14 cellular contexts compared by ENCODE assay signal in the genomic region with DNA sequence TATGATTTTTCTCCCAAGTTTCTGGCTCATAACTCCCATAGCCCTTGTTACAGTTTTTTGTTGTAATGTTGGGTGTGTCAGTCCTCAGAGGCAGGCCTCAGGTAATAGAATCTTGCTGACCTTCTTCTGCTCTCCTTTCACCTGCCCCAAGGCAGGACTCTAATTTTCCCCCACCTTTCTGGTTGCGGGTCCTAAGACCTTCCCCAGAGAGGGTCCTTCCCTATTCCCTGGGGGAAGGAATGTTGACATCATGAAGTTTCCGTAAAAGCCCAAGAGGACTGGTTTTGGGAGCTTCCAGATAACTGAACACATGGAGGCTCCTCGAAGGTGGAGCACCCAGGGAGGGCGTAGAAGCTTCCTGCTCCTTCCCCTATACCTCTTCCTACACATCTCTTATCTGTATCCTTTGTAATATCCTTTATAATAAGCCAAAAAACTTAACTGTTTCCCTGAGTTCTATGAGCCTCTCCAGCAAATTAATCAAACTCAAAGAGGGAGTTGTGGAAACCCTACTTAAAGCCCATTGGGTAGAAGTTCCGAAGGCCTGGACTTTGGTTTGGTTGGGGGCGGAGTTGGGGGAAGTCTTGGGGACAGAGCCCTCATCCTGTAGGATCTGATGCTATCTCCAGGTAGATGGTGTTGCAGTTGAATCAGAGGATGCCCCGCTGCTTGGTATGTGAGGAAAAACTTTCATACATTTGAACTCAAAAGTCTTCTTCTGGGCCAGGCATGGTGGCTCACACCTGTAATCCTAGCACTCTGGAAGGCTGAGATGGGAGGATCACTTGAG. TPM values are rescaled to one million over a fixed set of nuclear protein-coding genes. Genes with fewer than 3 reads are reported as not detected.
DNase-seq lines count a peak whose midpoint lies in the region; ATAC-seq and TF ChIP-seq lines count a peak whose summit lies in the region.
"Had no signal": no experiment of that assay in that cellular context is flagged by ENCODE, and none has a peak within 500 bp of the region (broad histone marks: within the 10 kb centered on the region; RNA-seq: fewer than 3 reads in every experiment).

No MANE protein-coding gene starts in this region.

- no peak overlapping the region for H3K4me3 Mint-ChIP-seq in T-helper 17 cell
- H3K4me3 Mint-ChIP-seq: IgD-negative memory B cell had no signal

- in situ Hi-C loops in transverse colon (cut with MboI; ENCODE audit: low pct_ligation_motif_present in 1 of 4, low pct_unique_long_range_greater_than_20kb in 1 of 4, low sequenced_read_pairs in 3 of 4): no loop called here

- no peak overlapping the region for H2BK120ac ChIP-seq in mesenchymal stem cell (ENCODE audit: low read depth, low read length)

- ATAC-seq in T-helper 17 cell (no peak), HG03354 (IDR thresholded peaks at IDR 0.05; ENCODE audit: poor library complexity, severe bottlenecking, unreplicated experiment) (no peak)

- H3K4me1 Mint-ChIP-seq in T-helper 17 cell: peaks cover 2% of the 10 kb centered on the region

- no peak overlapping the region for H4K91ac ChIP-seq in mesenchymal stem cell (ENCODE audit: low read length)

- TF ChIP-seq POLR2A in transverse colon (IDR thresholded peaks at IDR 0.05): no peak
- no peak for TF ChIP-seq POLR2A in uterus (IDR thresholded peaks at IDR 0.05)

- H2BK5ac ChIP-seq in mesenchymal stem cell (ENCODE audit: low read depth, low read length, poor library complexity, severe bottlenecking): no peak overlapping the region

- DNase-seq in ELF-1 (ENCODE audit: low read depth, low spot score) (peak; percentile 54), T-helper 17 cell (no peak), mesenchymal stem cell (no peak), transverse colon (no peak), uterus (no peak), NCI-H526 treated with DMSO at 0.1 percent for 48 hours (lab: John Stamatoyannopoulos, UW) (no peak)
- DNase-seq: COR-L47, NCI-H187, NCI-H226, NCI-H524 treated with DMSO at 0.1 percent for 48 hours, SHP77 had no signal

- peak overlapping the region in 1 of 2 experiments; percentile 43 for H3K18ac ChIP-seq in mesenchymal stem cell (ENCODE audit: low read depth in 1 of 2, low read length in 2 of 2)

- no peak overlapping the region for H2AFZ ChIP-seq in mesenchymal stem cell (ENCODE audit: low read depth, low read length)

- no peak overlapping the region for H3K23ac ChIP-seq in mesenchymal stem cell (ENCODE audit: low read length in 2 of 2)

- H3K36me3 Mint-ChIP-seq in T-helper 17 cell (ENCODE audit: low read depth): no peaks in the 10 kb centered on the region
- H3K36me3 Mint-ChIP-seq: IgD-negative memory B cell had no signal

- H3K4me1 ChIP-seq in mesenchymal stem cell (ENCODE audit: control insufficient read depth, insufficient read depth, low read depth, low read length): peaks cover 1% of the 10 kb centered on the region
- H3K4me1 ChIP-seq in transverse colon: peaks cover 0 to 39% (median 15%) of the 10 kb centered on the region in 4 donors
- no peaks in the 10 kb centered on the region for H3K4me1 ChIP-seq in uterus

- H3K36me3 ChIP-seq in mesenchymal stem cell (ENCODE audit: control insufficient read depth in 1 of 2, insufficient read depth in 2 of 2, low read depth in 1 of 2, low read length in 2 of 2): no peaks in the 10 kb centered on the region
- no peaks in the 10 kb centered on the region for H3K36me3 ChIP-seq in transverse colon
- H3K36me3 ChIP-seq in uterus: no peaks in the 10 kb centered on the region

- no peak for TF ChIP-seq CTCF in transverse colon (IDR thresholded peaks at IDR 0.05)
- no peak for TF ChIP-seq CTCF in uterus (IDR thresholded peaks at IDR 0.05)

- no peak overlapping the region for H2AK5ac ChIP-seq in mesenchymal stem cell (ENCODE audit: low read length, severe bottlenecking)

- H3K14ac ChIP-seq in mesenchymal stem cell (ENCODE audit: low read length in 2 of 2): no peak overlapping the region

- no peak overlapping the region for H3K4me2 ChIP-seq in mesenchymal stem cell (ENCODE audit: low read length, poor library complexity, severe bottlenecking)

- H3K9me3 ChIP-seq in T-helper 17 cell (ENCODE audit: control insufficient read depth, low read length, poor library complexity, severe bottlenecking): no peaks in the 10 kb centered on the region
- H3K9me3 ChIP-seq in mesenchymal stem cell (ENCODE audit: control insufficient read depth, low read length): no peaks in the 10 kb centered on the region
- H3K9me3 ChIP-seq in transverse colon: no peaks in the 10 kb centered on the region
- H3K9me3 ChIP-seq in uterus: no peaks in the 10 kb centered on the region

- H3K27me3 ChIP-seq in mesenchymal stem cell (ENCODE audit: control insufficient read depth in 1 of 2, insufficient read depth in 1 of 2, low read length in 2 of 2): no peaks in the 10 kb centered on the region
- no peaks in the 10 kb centered on the region for H3K27me3 ChIP-seq in transverse colon
- no peaks in the 10 kb centered on the region for H3K27me3 ChIP-seq in uterus

- peak overlapping the region; percentile 51 for H3K27ac Mint-ChIP-seq in T-helper 17 cell

- H3K4me3 ChIP-seq in mesenchymal stem cell (ENCODE audit: insufficient read depth in 1 of 2, low read depth in 1 of 2, low read length in 2 of 2) (no peak overlapping the region), transverse colon (no peak overlapping the region), uterus (no peak overlapping the region)

- no peak for TF ChIP-seq EP300 in transverse colon (IDR thresholded peaks at IDR 0.05; ENCODE audit: low read depth)

- H3K27me3 Mint-ChIP-seq in T-helper 17 cell: peaks cover 12% of the 10 kb centered on the region

- no peak overlapping the region for H3K4ac ChIP-seq in mesenchymal stem cell (ENCODE audit: low read depth in 1 of 2, low read length in 2 of 2)

- H2BK15ac ChIP-seq in mesenchymal stem cell (ENCODE audit: low read depth, poor library complexity, severe bottlenecking): no peak overlapping the region

- no peak overlapping the region for H4K8ac ChIP-seq in mesenchymal stem cell (ENCODE audit: low read length)

- no peak overlapping the region for H3K27ac ChIP-seq in mesenchymal stem cell (ENCODE audit: low read length, poor library complexity, severe bottlenecking)
- H3K27ac ChIP-seq in transverse colon: peak overlapping the region in 3 of 4 donors; percentile 64 to 80 (median 74)
- peak overlapping the region in 1 of 2 donors; percentile 78 for H3K27ac ChIP-seq in uterus
- H3K27ac ChIP-seq: C4-2B had no signal

- WGBS in mesenchymal stem cell: 90% methylated on average over 6 of the region's 7 CpGs
- 90 to 91% methylated on average over 5 to 7 of the region's 7 CpGs for WGBS in transverse colon (ENCODE audit: low coverage in 1 of 2), 2 donors

- intact Hi-C loops in transverse colon (cut with DNase I; ENCODE audit: low total_unique reads): loop anchor here (10.0 kb wide), 1 partner anchor 49 kb away; no protein-coding TSS in a partner anchor
- intact Hi-C loops in uterus (cut with DNase I; ENCODE audit: low total_unique reads): no loop called here

- no peaks in the 10 kb centered on the region for H3K79me1 ChIP-seq in mesenchymal stem cell (replicated peaks; ENCODE audit: low read length, poor library complexity, severe bottlenecking)

- no peak overlapping the region for H2BK12ac ChIP-seq in mesenchymal stem cell (ENCODE audit: low read length in 2 of 2)

- peak overlapping the region; percentile 74 for H3K9ac ChIP-seq in mesenchymal stem cell (ENCODE audit: low read length)

RNA-seq across cellular contexts. Expression of gene TMED10, which starts 9.0 kb away (rescaled TPM):
- total RNA-seq in T-helper 17 cell (100 to 1,000 TPM; 190 to 195 TPM), transverse colon (100 to 1,000 TPM in 3 of 4 donors, 10 to 100 TPM in 1; 70.3 to 255 (median 244) TPM), uterus (100 to 1,000 TPM; 206 to 389 (median 287) TPM)
- 426 TPM for polyA plus RNA-seq in mesenchymal stem cell (2013, experiment 1 of 2)
- polyA plus RNA-seq in mesenchymal stem cell (2013, experiment 2 of 2): 426 TPM

RNA-seq across cellular contexts. Expression of gene NEK9, which starts 58.6 kb away (rescaled TPM):
- total RNA-seq in T-helper 17 cell (10 to 100 TPM; 61.7 to 63.6 TPM), transverse colon (100 to 1,000 TPM in 1 of 4 donors, 10 to 100 TPM in 3; 24.4 to 121 (median 53.4) TPM), uterus (100 to 1,000 TPM in 1 of 4 donors, 10 to 100 TPM in 3; 51.2 to 115 (median 71.4) TPM)
- 26.4 TPM for polyA plus RNA-seq in mesenchymal stem cell (2013, experiment 1 of 2)
- 26.7 TPM for polyA plus RNA-seq in mesenchymal stem cell (2013, experiment 2 of 2)
